In the genomic region with DNA sequence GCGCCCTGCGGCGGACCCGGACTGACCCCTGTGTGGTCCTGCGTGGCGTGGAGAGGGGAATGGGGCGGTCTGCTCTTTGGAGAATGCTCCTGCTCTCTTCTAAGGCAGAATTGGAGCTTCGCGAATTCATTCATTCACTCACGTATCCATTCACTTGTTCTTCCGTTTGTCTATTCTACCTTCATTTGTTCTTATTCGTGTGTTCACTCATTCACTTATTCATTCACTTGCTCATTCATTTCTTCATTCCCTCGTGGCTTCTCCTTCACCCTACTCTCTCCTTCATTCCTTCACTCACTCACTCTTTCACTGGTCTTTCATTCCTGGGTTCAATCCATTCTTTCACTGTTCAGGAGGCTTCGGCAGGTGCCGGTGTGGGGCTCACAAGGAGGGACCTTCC, we compare ENCODE assay signal across 30 cellular contexts.
"Had no signal": no experiment of that assay in that cellular context is flagged by ENCODE, and none has a peak within 500 bp of the region (broad histone marks: within the 10 kb centered on the region; RNA-seq: fewer than 3 reads in every experiment).

No MANE protein-coding gene starts in this region.

- H3K4me3 ChIP-seq: ascending aorta, colonic mucosa, esophagus squamous epithelium, gastroesophageal sphincter, heart right ventricle had no signal

- FAIRE-seq: endometrium had no signal

- H3K4me1 Mint-ChIP-seq: activated T-helper 17 cell treated with anti-CD3 and anti-CD28 coated beads, Interleukin-2, amount 50 U/mL, for 72 hours; T-cell had no signal

- H3K36me3 ChIP-seq: ascending aorta, brain microvascular endothelial cell, colonic mucosa, esophagus squamous epithelium, gastroesophageal sphincter, heart right ventricle, WERI-Rb-1 had no signal

- H3K36me3 Mint-ChIP-seq: activated naive CD8-positive, alpha-beta T cell; T-cell had no signal

- DNase-seq: activated B cell treated with CpG ODN at 0.5 μM for 24 hours; activated CD4-positive, alpha-beta T cell treated with anti-CD3 and anti-CD28 coated beads for 48 hours; activated CD4-positive, alpha-beta T cell treated with anti-CD3 and anti-CD28 coated beads, Interleukin-2, amount 50 U/mL, for 1 hour; activated CD4-positive, alpha-beta T cell treated with anti-CD3 and anti-CD28 coated beads, Interleukin-2, amount 50 U/mL, for 48 hours; activated CD8-positive, alpha-beta memory T cell treated with anti-CD3 and anti-CD28 coated beads for 24 hours; activated CD8-positive, alpha-beta T cell treated with anti-CD3 and anti-CD28 coated beads for 36 hours; activated effector memory CD4-positive, alpha-beta T cell treated with Interleukin-2 at 50 U/mL for 16 hours; activated gamma-delta T cell treated with Interleukin-2 at 50 U/mL for 16 hours; activated naive CD4-positive, alpha-beta T cell treated with anti-CD3 and anti-CD28 coated beads, Interleukin-2, amount 50 U/mL, for 16 hours; activated naive CD4-positive, alpha-beta T cell treated with Interleukin-2 at 50 U/mL for 16 hours; activated T-cell treated with anti-CD3 and anti-CD28 coated beads, Interleukin-2, amount 50 U/mL, for 4 hours; brain microvascular endothelial cell; caudate nucleus; colonic mucosa; effector CD8-positive, alpha-beta T cell; esophagus squamous epithelium; foreskin melanocyte; heart right ventricle; SW 1271; T-cell; T1000; WERI-Rb-1 had no signal

- H3K9me3 Mint-ChIP-seq: activated B cell treated with CpG ODN at 0.5 μM for 24 hours; activated CD8-positive, alpha-beta T cell treated with anti-CD3 and anti-CD28 coated beads for 36 hours; activated T-cell treated with anti-CD3 and anti-CD28 coated beads, Interleukin-2, amount 50 U/mL, for 4 hours; activated T-helper 17 cell treated with anti-CD3 and anti-CD28 coated beads, Interleukin-2, amount 50 U/mL, for 72 hours; T-cell; T-helper 1 cell treated with Interleukin-12 subunit alpha and Interleukin-12 subunit beta and Interleukin-4 antibody, amounts not matched to agents 30 μg/mL and 1 μg/mL, for 36 hours; T-helper 2 cell treated with Interferon-gamma antibody and Interleukin-4, amounts not matched to agents 5 μg/mL and 100 μg/mL, for 36 hours had no signal

- H3K27me3 ChIP-seq: ascending aorta had no signal

- H3K27ac ChIP-seq: ascending aorta, brain microvascular endothelial cell, colonic mucosa, esophagus squamous epithelium, gastroesophageal sphincter, heart right ventricle, WERI-Rb-1 had no signal

- ATAC-seq: activated CD4-positive, CD25-positive, alpha-beta regulatory T cell treated with anti-CD3 and anti-CD28 coated beads, Interleukin-2, amount 50 U/mL, for 24 hours; activated CD8-positive, alpha-beta T cell treated with anti-CD3 and anti-CD28 coated beads for 36 hours; activated T-cell treated with anti-CD3 and anti-CD28 coated beads, Interleukin-2, amount 50 U/mL, for 4 hours; activated T-helper 17 cell treated with anti-CD3 and anti-CD28 coated beads, Interleukin-2, amount 50 U/mL, for 72 hours; gastroesophageal sphincter; heart right ventricle; T-cell had no signal

- H3K27ac Mint-ChIP-seq: activated B cell treated with CpG ODN at 0.5 μM for 24 hours; activated CD8-positive, alpha-beta T cell treated with anti-CD3 and anti-CD28 coated beads for 36 hours; activated naive CD8-positive, alpha-beta T cell; activated T-helper 17 cell treated with anti-CD3 and anti-CD28 coated beads, Interleukin-2, amount 50 U/mL, for 72 hours; T-cell; T-helper 1 cell treated with Interleukin-12 subunit alpha and Interleukin-12 subunit beta and Interleukin-4 antibody, amounts not matched to agents 30 μg/mL and 1 μg/mL, for 36 hours; T-helper 2 cell treated with Interferon-gamma antibody and Interleukin-4, amounts not matched to agents 5 μg/mL and 100 μg/mL, for 36 hours had no signal

- H3K4me3 Mint-ChIP-seq: activated B cell treated with CpG ODN at 0.5 μM for 24 hours; activated CD8-positive, alpha-beta T cell treated with anti-CD3 and anti-CD28 coated beads for 36 hours; activated naive CD8-positive, alpha-beta T cell; activated T-cell treated with anti-CD3 and anti-CD28 coated beads, Interleukin-2, amount 50 U/mL, for 4 hours; activated T-helper 17 cell treated with anti-CD3 and anti-CD28 coated beads, Interleukin-2, amount 50 U/mL, for 72 hours; T-cell; T-helper 1 cell treated with Interleukin-12 subunit alpha and Interleukin-12 subunit beta and Interleukin-4 antibody, amounts not matched to agents 30 μg/mL and 1 μg/mL, for 36 hours; T-helper 2 cell treated with Interferon-gamma antibody and Interleukin-4, amounts not matched to agents 5 μg/mL and 100 μg/mL, for 36 hours had no signal

- H3K4me1 ChIP-seq: colonic mucosa had no signal

- H3K9me3 ChIP-seq: ascending aorta, colonic mucosa, esophagus squamous epithelium, gastroesophageal sphincter, heart right ventricle had no signal
